1 cellular context compared by ENCODE assay signal in the genomic region with DNA sequence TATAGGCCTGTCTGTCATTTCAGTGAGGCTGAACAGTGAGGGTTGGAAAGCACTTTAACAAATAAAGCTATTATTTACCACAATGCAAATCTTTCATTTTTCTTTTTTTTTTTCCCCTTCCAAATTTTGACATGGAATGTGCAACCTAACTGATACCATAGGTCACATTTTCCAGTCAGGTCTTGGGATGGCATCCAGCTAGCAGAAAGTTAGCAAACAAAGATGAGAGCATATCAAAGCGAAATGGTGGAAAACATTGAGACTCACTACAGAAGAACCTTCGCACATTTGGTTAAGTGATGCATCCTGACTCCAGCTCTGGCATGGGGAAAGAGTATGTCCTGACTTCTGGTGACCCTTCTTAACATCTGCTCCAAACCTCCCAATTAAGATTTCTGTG.
TF ChIP-seq lines count a peak whose summit lies in the region.

No MANE protein-coding gene starts in this region.

TF ChIP-seq in HepG2, 621 proteins besides CTCF, POLR2A, EP300 and RAD21 (continued from another document):
- TF ChIP-seq, protein P1, sequence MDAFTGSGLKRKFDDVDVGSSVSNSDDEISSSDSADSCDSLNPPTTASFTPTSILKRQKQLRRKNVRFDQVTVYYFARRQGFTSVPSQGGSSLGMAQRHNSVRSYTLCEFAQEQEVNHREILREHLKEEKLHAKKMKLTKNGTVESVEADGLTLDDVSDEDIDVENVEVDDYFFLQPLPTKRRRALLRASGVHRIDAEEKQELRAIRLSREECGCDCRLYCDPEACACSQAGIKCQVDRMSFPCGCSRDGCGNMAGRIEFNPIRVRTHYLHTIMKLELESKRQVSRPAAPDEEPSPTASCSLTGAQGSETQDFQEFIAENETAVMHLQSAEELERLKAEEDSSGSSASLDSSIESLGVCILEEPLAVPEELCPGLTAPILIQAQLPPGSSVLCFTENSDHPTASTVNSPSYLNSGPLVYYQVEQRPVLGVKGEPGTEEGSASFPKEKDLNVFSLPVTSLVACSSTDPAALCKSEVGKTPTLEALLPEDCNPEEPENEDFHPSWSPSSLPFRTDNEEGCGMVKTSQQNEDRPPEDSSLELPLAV (CRISPR knock-in tag; conservative IDR thresholded peaks at IDR 0.05; ENCODE audit: low read depth), result no peak
- TF ChIP-seq ZNF724P (CRISPR knock-in tag; IDR thresholded peaks at IDR 0.05; ENCODE audit: borderline replicate concordance) (no peak), ZBTB7B (CRISPR knock-in tag; IDR thresholded peaks at IDR 0.05) (no peak), ZNF879 (CRISPR knock-in tag; IDR thresholded peaks at IDR 0.05) (no peak), NRL (CRISPR knock-in tag; IDR thresholded peaks at IDR 0.05; ENCODE audit: borderline replicate concordance) (no peak), ZNF256 (CRISPR knock-in tag; conservative IDR thresholded peaks at IDR 0.05) (no peak), TFDP2 (CRISPR knock-in tag; IDR thresholded peaks at IDR 0.05) (no peak), MTERF4 (CRISPR knock-in tag; IDR thresholded peaks at IDR 0.05) (no peak), PAF1 (CRISPR knock-in tag; IDR thresholded peaks at IDR 0.05) (no peak), POLR2AphosphoS5 (IDR thresholded peaks at IDR 0.05; ENCODE audit: low read depth, low read length) (no peak), HOXA7 (CRISPR knock-in tag; IDR thresholded peaks at IDR 0.05) (no peak)
- TF ChIP-seq, protein P2, sequence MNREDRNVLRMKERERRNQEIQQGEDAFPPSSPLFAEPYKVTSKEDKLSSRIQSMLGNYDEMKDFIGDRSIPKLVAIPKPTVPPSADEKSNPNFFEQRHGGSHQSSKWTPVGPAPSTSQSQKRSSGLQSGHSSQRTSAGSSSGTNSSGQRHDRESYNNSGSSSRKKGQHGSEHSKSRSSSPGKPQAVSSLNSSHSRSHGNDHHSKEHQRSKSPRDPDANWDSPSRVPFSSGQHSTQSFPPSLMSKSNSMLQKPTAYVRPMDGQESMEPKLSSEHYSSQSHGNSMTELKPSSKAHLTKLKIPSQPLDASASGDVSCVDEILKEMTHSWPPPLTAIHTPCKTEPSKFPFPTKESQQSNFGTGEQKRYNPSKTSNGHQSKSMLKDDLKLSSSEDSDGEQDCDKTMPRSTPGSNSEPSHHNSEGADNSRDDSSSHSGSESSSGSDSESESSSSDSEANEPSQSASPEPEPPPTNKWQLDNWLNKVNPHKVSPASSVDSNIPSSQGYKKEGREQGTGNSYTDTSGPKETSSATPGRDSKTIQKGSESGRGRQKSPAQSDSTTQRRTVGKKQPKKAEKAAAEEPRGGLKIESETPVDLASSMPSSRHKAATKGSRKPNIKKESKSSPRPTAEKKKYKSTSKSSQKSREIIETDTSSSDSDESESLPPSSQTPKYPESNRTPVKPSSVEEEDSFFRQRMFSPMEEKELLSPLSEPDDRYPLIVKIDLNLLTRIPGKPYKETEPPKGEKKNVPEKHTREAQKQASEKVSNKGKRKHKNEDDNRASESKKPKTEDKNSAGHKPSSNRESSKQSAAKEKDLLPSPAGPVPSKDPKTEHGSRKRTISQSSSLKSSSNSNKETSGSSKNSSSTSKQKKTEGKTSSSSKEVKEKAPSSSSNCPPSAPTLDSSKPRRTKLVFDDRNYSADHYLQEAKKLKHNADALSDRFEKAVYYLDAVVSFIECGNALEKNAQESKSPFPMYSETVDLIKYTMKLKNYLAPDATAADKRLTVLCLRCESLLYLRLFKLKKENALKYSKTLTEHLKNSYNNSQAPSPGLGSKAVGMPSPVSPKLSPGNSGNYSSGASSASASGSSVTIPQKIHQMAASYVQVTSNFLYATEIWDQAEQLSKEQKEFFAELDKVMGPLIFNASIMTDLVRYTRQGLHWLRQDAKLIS (CRISPR knock-in tag; IDR thresholded peaks at IDR 0.05), result no peak
